In genomic region chr9:113516840-113517577, GRCh38 we compare ENCODE assay signal across 9 cellular contexts. TPM values are rescaled to one million over a fixed set of nuclear protein-coding genes. Genes with fewer than 3 reads are reported as not detected.
DNase-seq lines count a peak whose midpoint lies in the region; ATAC-seq and TF ChIP-seq lines count a peak whose summit lies in the region.
"Had no signal": no experiment of that assay in that cellular context is flagged by ENCODE, and none has a peak within 500 bp of the region (broad histone marks: within the 10 kb centered on the region; RNA-seq: fewer than 3 reads in every experiment).

No MANE protein-coding gene starts in this region.

- H3K27me3 ChIP-seq in SU-DHL-6 (ENCODE audit: low read length), result no peaks in the 10 kb centered on the region

- H3K27me3 Mint-ChIP-seq in activated naive CD8-positive, alpha-beta T cell treated with anti-CD3 and anti-CD28 coated beads, Interleukin-2, amount 10 ng/mL, durations not matched to agents 7 days and 5 days, result no peaks in the 10 kb centered on the region

- ATAC-seq in GM18868 (IDR thresholded peaks at IDR 0.05; ENCODE audit: unreplicated experiment), result peak; percentile 88
- peak; percentile 90 for ATAC-seq in HG02973 (IDR thresholded peaks at IDR 0.05; ENCODE audit: unreplicated experiment)
- ATAC-seq in activated naive CD8-positive, alpha-beta T cell treated with anti-CD3 and anti-CD28 coated beads, Interleukin-2, amount 10 ng/mL, durations not matched to agents 7 days and 5 days (ENCODE audit: low read depth), result peak; percentile 84
- no peak for ATAC-seq in omental fat pad (ENCODE audit: low FRiP score)

- no peaks in the 10 kb centered on the region for H3K9me3 Mint-ChIP-seq in activated naive CD8-positive, alpha-beta T cell treated with anti-CD3 and anti-CD28 coated beads, Interleukin-2, amount 10 ng/mL, durations not matched to agents 7 days and 5 days

- H3K9me2 ChIP-seq in SU-DHL-6 (replicated peaks; ENCODE audit: insufficient read depth, low read length), result no peaks in the 10 kb centered on the region

- no peaks in the 10 kb centered on the region for H4K20me1 ChIP-seq in SU-DHL-6 (ENCODE audit: low read depth, low read length)

- H3F3A ChIP-seq in SU-DHL-6 (ENCODE audit: insufficient read depth), result no peaks in the 10 kb centered on the region

- DNase-seq in activated naive CD8-positive, alpha-beta T cell treated with anti-CD3 and anti-CD28 coated beads, Interleukin-2, amount 10 ng/mL, durations not matched to agents 7 days and 5 days, result peak; percentile 71
- DNase-seq in stimulated activated CD4-positive, alpha-beta T cell treated with anti-CD3 and anti-CD28 coated beads, Interleukin-1b, Interleukin-23, amount 100 ng/mL, for 4 hours (ENCODE audit: low read depth in 2 of 2), result peak; percentile 43 to 54
- DNase-seq in middle frontal gyrus (ENCODE audit: extremely low spot score, low spot score) (no peak), NCI-H1092 treated with DMSO at 0.1 percent for 48 hours (lab: John Stamatoyannopoulos, UW) (no peak), omental fat pad (ENCODE audit: low spot score) (no peak)

- POLR2A ChIA-PET in activated naive CD8-positive, alpha-beta T cell treated with anti-CD3 and anti-CD28 coated beads, Interleukin-2, amount 10 ng/mL, durations not matched to agents 7 days and 5 days (lab: Charles Lee), result interaction anchor here (0.5 to 6.1 kb wide), 11 partner anchors 8 to 836 kb away, joined by 3 to 97 read pairs (median 3); partner anchors contain the start of genes C9orf43, POLE3 and SLC31A2

- no peaks in the 10 kb centered on the region for H3K9me3 ChIP-seq in SU-DHL-6 (ENCODE audit: insufficient read depth, low read length)

- no peak overlapping the region for H3K27ac ChIP-seq in SU-DHL-6 (ENCODE audit: low read depth, low read length)
- H3K27ac ChIP-seq: SK-N-MC had no signal

- peaks cover 66% of the 10 kb centered on the region for H3K4me1 Mint-ChIP-seq in activated naive CD8-positive, alpha-beta T cell treated with anti-CD3 and anti-CD28 coated beads, Interleukin-2, amount 10 ng/mL, durations not matched to agents 7 days and 5 days

- peak overlapping the region; percentile 89 for H3K27ac Mint-ChIP-seq in activated naive CD8-positive, alpha-beta T cell treated with anti-CD3 and anti-CD28 coated beads, Interleukin-2, amount 10 ng/mL, durations not matched to agents 7 days and 5 days

- H3K36me3 ChIP-seq in SU-DHL-6 (ENCODE audit: low read length), result no peaks in the 10 kb centered on the region

- peak overlapping the region; percentile 23 for H3K4me2 ChIP-seq in SU-DHL-6 (ENCODE audit: low read depth, low read length, poor library complexity, severe bottlenecking)

- no peak overlapping the region for H3K4me3 ChIP-seq in SU-DHL-6 (ENCODE audit: insufficient read depth, low read length, poor library complexity, severe bottlenecking)
- H3K4me3 ChIP-seq: SK-N-MC had no signal

- peak overlapping the region; percentile 21 for H2AFZ ChIP-seq in SU-DHL-6 (ENCODE audit: low read depth, low read length, severe bottlenecking)

- H3K9ac ChIP-seq in SU-DHL-6 (ENCODE audit: low read length), result peak overlapping the region; percentile 15; the same call in 1 of the 2 replicates

- H3K36me3 Mint-ChIP-seq in activated naive CD8-positive, alpha-beta T cell treated with anti-CD3 and anti-CD28 coated beads, Interleukin-2, amount 10 ng/mL, durations not matched to agents 7 days and 5 days, result peaks cover 24% of the 10 kb centered on the region

- no peaks in the 10 kb centered on the region for H3K79me2 ChIP-seq in SU-DHL-6 (ENCODE audit: insufficient read depth, low read length)

- TF ChIP-seq CTCF in SU-DHL-6 (IDR thresholded peaks at IDR 0.05; ENCODE audit: insufficient read depth, low read length, poor library complexity, severe bottlenecking) (no peak), omental fat pad (IDR thresholded peaks at IDR 0.05) (no peak)

- peak overlapping the region; percentile 95 for H3K4me3 Mint-ChIP-seq in activated naive CD8-positive, alpha-beta T cell treated with anti-CD3 and anti-CD28 coated beads, Interleukin-2, amount 10 ng/mL, durations not matched to agents 7 days and 5 days

RNA-seq across cellular contexts. Expression of gene RGS3, which starts 53.5 kb away (rescaled TPM):
- 10 to 100 TPM; 63.2 to 65.5 TPM for total RNA-seq in activated naive CD8-positive, alpha-beta T cell treated with anti-CD3 and anti-CD28 coated beads, Interleukin-2, amount 10 ng/mL, durations not matched to agents 7 days and 5 days
- 100 to 1,000 TPM in 2 of 4 donors, 10 to 100 TPM in 2; 76.0 to 169 (median 105) TPM for total RNA-seq in omental fat pad

Comparison
In these comparisons a context has a peak if more than half of its experiments do, and no peak if none do; other contexts are left out.
1. DNase-seq: peak in activated naive CD8-positive, alpha-beta T cell treated with anti-CD3 and anti-CD28 coated beads, Interleukin-2, amount 10 ng/mL, durations not matched to agents 7 days and 5 days (single experiment) and stimulated activated CD4-positive, alpha-beta T cell treated with anti-CD3 and anti-CD28 coated beads, Interleukin-1b, Interleukin-23, amount 100 ng/mL, for 4 hours (2 of 2); none in middle frontal gyrus (single experiment), NCI-H1092 treated with DMSO at 0.1 percent for 48 hours (single experiment) and omental fat pad (single experiment).